Comparison of ENCODE assay signal across 15 cellular contexts in genomic region chr7:22864855-22865606, GRCh38. TPM values are rescaled to one million over a fixed set of nuclear protein-coding genes. Genes with fewer than 3 reads are reported as not detected.
DNase-seq lines count a peak whose midpoint lies in the region; ATAC-seq, FAIRE-seq and TF ChIP-seq lines count a peak whose summit lies in the region.
"Had no signal": no experiment of that assay in that cellular context is flagged by ENCODE, and none has a peak within 500 bp of the region (broad histone marks: within the 10 kb centered on the region; RNA-seq: fewer than 3 reads in every experiment).

No MANE protein-coding gene starts in this region.

- SMC1A ChIA-PET in GM12878 (lab: Charles Lee; ENCODE audit: uncharacterized antibody, unreplicated experiment), result interaction anchor here (0.7 to 1.2 kb wide), 3 partner anchors 8 to 21 kb away, joined by 3 to 5 read pairs (median 5); no protein-coding TSS in a partner anchor

- H3K9ac ChIP-seq in DND-41 (ENCODE audit: low read depth, low read length) (no peak overlapping the region), GM12878 (ENCODE audit: control insufficient read depth, insufficient read depth, low read length) (no peak overlapping the region), mesenchymal stem cell (ENCODE audit: low read length) (peak overlapping the region; percentile 69)

- peaks cover 2% of the 10 kb centered on the region for H3K79me1 ChIP-seq in mesenchymal stem cell (replicated peaks; ENCODE audit: low read length, poor library complexity, severe bottlenecking)

- H3K27ac ChIP-seq in A549 (peak overlapping the region in 1 of 2 experiments; percentile 27; a peak in 1 of 6 replicates), DND-41 (ENCODE audit: low read length) (no peak overlapping the region), GM12878 (ENCODE audit: control insufficient read depth, insufficient read depth) (0 out of 2 replicates have a peak overlapping the region, but pooled peaks have one; percentile 8), mesenchymal stem cell (ENCODE audit: low read length, poor library complexity, severe bottlenecking) (no peak overlapping the region)

- no peak overlapping the region for H3K14ac ChIP-seq in mesenchymal stem cell (ENCODE audit: low read length in 2 of 2)

- H2BK15ac ChIP-seq in mesenchymal stem cell (ENCODE audit: low read depth, poor library complexity, severe bottlenecking), result no peak overlapping the region

- peak overlapping the region in 1 of 2 experiments; percentile 8 for H3K18ac ChIP-seq in mesenchymal stem cell (ENCODE audit: low read depth in 1 of 2, low read length in 2 of 2)

- TF ChIP-seq EP300 in A549 (IDR thresholded peaks at IDR 0.05) (no peak), GM12878 (IDR thresholded peaks at IDR 0.05; ENCODE audit: borderline replicate concordance in 1 of 2, control insufficient read depth in 1 of 2, low read depth in 2 of 2, low read length in 2 of 2) (no peak)

- ATAC-seq in A549 (peak; percentile 25 to 28), DND-41 (ENCODE audit: insufficient read depth, low read depth) (peak; percentile 33; the same call in 1 of the 3 replicates), GM12878 (peak; percentile 42), HG03378 (IDR thresholded peaks at IDR 0.05; ENCODE audit: unreplicated experiment) (no peak), GM19397 (IDR thresholded peaks at IDR 0.05; ENCODE audit: unreplicated experiment) (no peak), GM18873 (IDR thresholded peaks at IDR 0.05; ENCODE audit: low FRiP score, unreplicated experiment) (no peak)

- no TSS peak for BruUV-seq in GM12878 (replicated peaks; lab: Mats Ljungman, UMichigan)

- H2BK12ac ChIP-seq in mesenchymal stem cell (ENCODE audit: low read length in 2 of 2), result peak overlapping the region in 1 of 2 experiments; percentile 51

- POLR2A ChIA-PET in A549 (lab: Yijun Ruan, JAX) (interaction anchor here (1.1 to 2.0 kb wide), 2 partner anchors 10 to 179 kb away, joined by 3 to 11 read pairs; no protein-coding TSS in a partner anchor), GM12878 (lab: Charles Lee) (interaction anchor here (1.1 to 3.3 kb wide), 2 partner anchors 8 to 106 kb away, joined by 3 to 19 read pairs; no protein-coding TSS in a partner anchor)

- H3K4me3 ChIP-seq in A549, result no peak overlapping the region
- H3K4me3 ChIP-seq in DND-41 (ENCODE audit: low read depth in 1 of 2, low read length in 2 of 2), result no peak overlapping the region
- no peak overlapping the region for H3K4me3 ChIP-seq in GM12878
- H3K4me3 ChIP-seq in mesenchymal stem cell (ENCODE audit: insufficient read depth in 1 of 2, low read depth in 1 of 2, low read length in 2 of 2), result no peak overlapping the region

- no peak overlapping the region for H2BK120ac ChIP-seq in mesenchymal stem cell (ENCODE audit: low read depth, low read length)

- RAD21 ChIA-PET in GM12878 (lab: Charles Lee; ENCODE audit: unreplicated experiment), result interaction anchor here (0.9 to 1.2 kb wide), 3 partner anchors 8 to 20 kb away, joined by 4 to 5 read pairs (median 4); no protein-coding TSS in a partner anchor

- TF ChIP-seq RAD21 in A549 (conservative IDR thresholded peaks at IDR 0.05 in 1 of 2, IDR thresholded peaks at IDR 0.05 in 1 of 2), result no peak
- TF ChIP-seq RAD21 in GM12878 (IDR thresholded peaks at IDR 0.05; ENCODE audit: insufficient read depth, low read depth, low read length), result no peak

- 87% methylated on average over 7 of the region's 7 CpGs for WGBS in A549 (ENCODE audit: missing lambda C conversion rate)
- 85% methylated on average over 7 of the region's 7 CpGs for WGBS in GM12878 (ENCODE audit: insufficient coverage, insufficient replicate concordance, low lambda C conversion rate, missing lambda C conversion rate)
- 97% methylated on average over 7 of the region's 7 CpGs for WGBS in mesenchymal stem cell

- H3K36me3 ChIP-seq in DND-41 (ENCODE audit: insufficient read depth, low read length), result 0 out of 2 replicates have a peak, but pooled peaks cover 6% of the 10 kb centered on the region
- H3K36me3 ChIP-seq in GM12878 (ENCODE audit: control insufficient read depth in 2 of 2, insufficient read depth in 2 of 2, low read length in 1 of 2), result peaks cover 0 to 4% of the 10 kb centered on the region in 2 experiments; a peak in 1 of 4 replicates
- H3K36me3 ChIP-seq in mesenchymal stem cell (ENCODE audit: control insufficient read depth in 1 of 2, insufficient read depth in 2 of 2, low read depth in 1 of 2, low read length in 2 of 2), result peaks cover 0 to 29% of the 10 kb centered on the region in 2 experiments

- no peak overlapping the region for H4K8ac ChIP-seq in mesenchymal stem cell (ENCODE audit: low read length)

- H3K23ac ChIP-seq in mesenchymal stem cell (ENCODE audit: low read length in 2 of 2), result no peak overlapping the region

- H3K27me3 ChIP-seq in DND-41 (ENCODE audit: insufficient read depth, low read length, poor library complexity), result no peaks in the 10 kb centered on the region
- H3K27me3 ChIP-seq in GM12878 (replicated peaks in 1 of 2; ENCODE audit: control insufficient read depth in 2 of 2, insufficient read depth in 2 of 2, low read length in 1 of 2), result no peaks in the 10 kb centered on the region
- no peaks in the 10 kb centered on the region for H3K27me3 ChIP-seq in mesenchymal stem cell (ENCODE audit: control insufficient read depth in 1 of 2, insufficient read depth in 1 of 2, low read length in 2 of 2)

- H3K4me2 ChIP-seq in A549 (no peak overlapping the region), DND-41 (ENCODE audit: insufficient read depth, low read length) (no peak overlapping the region), GM12878 (ENCODE audit: control insufficient read depth, insufficient read depth) (no peak overlapping the region), mesenchymal stem cell (ENCODE audit: low read length, poor library complexity, severe bottlenecking) (no peak overlapping the region)

- H3K9me3 ChIP-seq in A549 (no peaks in the 10 kb centered on the region), DND-41 (ENCODE audit: insufficient read depth, low read length, severe bottlenecking) (no peaks in the 10 kb centered on the region), GM12878 (replicated peaks; ENCODE audit: control insufficient read depth, insufficient read depth, low read length) (no peaks in the 10 kb centered on the region; the same call in 2 of the 3 replicates), mesenchymal stem cell (ENCODE audit: control insufficient read depth, low read length) (no peaks in the 10 kb centered on the region)

- FAIRE-seq in A549 (lab: Jason Lieb, UNC), result no peak
- no peak for FAIRE-seq in GM12878 (lab: Jason Lieb, UNC)
- FAIRE-seq: HTR-8/SVneo had no signal

- H2AFZ ChIP-seq in DND-41 (ENCODE audit: low read depth, low read length), result no peak overlapping the region
- H2AFZ ChIP-seq in GM12878 (ENCODE audit: control insufficient read depth, low read depth, low read length), result no peak overlapping the region
- no peak overlapping the region for H2AFZ ChIP-seq in mesenchymal stem cell (ENCODE audit: low read depth, low read length)

- H2BK5ac ChIP-seq in mesenchymal stem cell (ENCODE audit: low read depth, low read length, poor library complexity, severe bottlenecking), result no peak overlapping the region

- intact Hi-C loops in GM12878 (cut with micrococcal nuclease; ENCODE audit: unreplicated experiment), result no loop called here

- H3K79me2 ChIP-seq in DND-41 (ENCODE audit: insufficient read depth, low read length) (no peaks in the 10 kb centered on the region), GM12878 (ENCODE audit: control insufficient read depth, insufficient read depth, low read length) (no peaks in the 10 kb centered on the region)

- no peak overlapping the region for H3K4ac ChIP-seq in mesenchymal stem cell (ENCODE audit: low read depth in 1 of 2, low read length in 2 of 2)

- H4K91ac ChIP-seq in mesenchymal stem cell (ENCODE audit: low read length), result no peak overlapping the region

- TF ChIP-seq CTCF in A549 (IDR thresholded peaks at IDR 0.05), result no peak
- TF ChIP-seq CTCF in DND-41 (IDR thresholded peaks at IDR 0.05; ENCODE audit: borderline replicate concordance, extremely low read depth, low read length, poor library complexity, severe bottlenecking), result no peak
- no peak for TF ChIP-seq CTCF in GM12878 (IDR thresholded peaks at IDR 0.05 in 2 of 3, conservative IDR thresholded peaks at IDR 0.05 in 1 of 3; ENCODE audit: control insufficient read depth in 2 of 3, extremely low read depth in 1 of 3, insufficient read depth in 1 of 3, low read depth in 3 of 3, low read length in 3 of 3)

- H4K20me1 ChIP-seq in DND-41 (ENCODE audit: insufficient read depth, low read length) (no peaks in the 10 kb centered on the region), GM12878 (ENCODE audit: control insufficient read depth, insufficient read depth) (no peaks in the 10 kb centered on the region)

- TF ChIP-seq POLR2A in A549 (IDR thresholded peaks at IDR 0.05; ENCODE audit: low read length) (no peak), GM12878 (IDR thresholded peaks at IDR 0.05; ENCODE audit: low read depth, low read length) (no peak)

- in situ Hi-C loops in GM12878 (cut with MboI), result no loop called here

- H2AK5ac ChIP-seq in mesenchymal stem cell (ENCODE audit: low read length, severe bottlenecking), result no peak overlapping the region

- no peak for DNase-seq in A549 (ENCODE audit: low read depth in 1 of 2, low spot score in 1 of 2)
- peak; percentile 21 for DNase-seq in DND-41
- no peak for DNase-seq in GM12878 (ENCODE audit: low read depth, low spot score)
- DNase-seq in mesenchymal stem cell, result no peak
- no peak for DNase-seq in iPS-NIHi7 (ENCODE audit: extremely low spot score)
- DNase-seq: activated CD4-positive, alpha-beta T cell treated with anti-CD3 and anti-CD28 coated beads for 4 hours; COR-L47; effector memory CD4-positive, alpha-beta T cell; NCI-H446 treated with DMSO at 0.1 percent for 48 hours; stimulated activated CD4-positive, alpha-beta T cell treated with anti-CD3 and anti-CD28 coated beads, Interleukin-15, amount 100 ng/mL, for 24 hours; stimulated activated naive CD4-positive, alpha-beta T cell treated with Interleukin-2 at 50 U/mL for 16 hours had no signal

- H3K4me1 ChIP-seq in A549 (peaks cover 10% of the 10 kb centered on the region), DND-41 (ENCODE audit: insufficient read depth, low read length) (no peaks in the 10 kb centered on the region), GM12878 (ENCODE audit: control insufficient read depth, insufficient read depth, low read length) (no peaks in the 10 kb centered on the region; the same call in none of the 2 replicates), mesenchymal stem cell (ENCODE audit: control insufficient read depth, insufficient read depth, low read depth, low read length) (no peaks in the 10 kb centered on the region)

- CTCF ChIA-PET in A549 (lab: Yijun Ruan, JAX) (interaction anchor here (1.0 to 4.0 kb wide), 3 partner anchors 14 to 306 kb away, joined by 3 to 20 read pairs (median 3); no protein-coding TSS in a partner anchor), GM12878 (lab: Yijun Ruan, JAX) (interaction anchor here (0.7 to 1.2 kb wide), 4 partner anchors 10 to 221 kb away, joined by 3 to 4 read pairs (median 3); no protein-coding TSS in a partner anchor)

RNA-seq across cellular contexts. Expression of gene TOMM7, which starts 42.4 kb away (rescaled TPM):
- polyA plus RNA-seq in A549 (2011; rRNA removed), result 575 and 685 TPM in 2 replicates
- polyA plus RNA-seq in A549 (2012; cell fraction: cytosol; rRNA removed), result 270 and 335 TPM in 2 replicates
- 54.9 and 94.0 TPM in 2 replicates for polyA plus RNA-seq in A549 (2012; cell fraction: nucleus; rRNA removed)
- 477 to 546 TPM (median 526 TPM) in 3 replicates for polyA plus RNA-seq in A549 (2017; fragmentation: RNase III; extraction: RNeasy Plus Mini Kit Qiagen cat#74134 plus additional on column Dnase treatment)
- 134 and 180 TPM in 2 replicates for polyA minus RNA-seq in A549 (2011; rRNA and poly(A)+ RNA removed)
- total RNA-seq in GM12878 (2013; cell fraction: nucleolus; rRNA removed), result 25.0 and 27.4 TPM in 2 replicates
- total RNA-seq in GM12878 (2014; rRNA removed), result 173 and 183 TPM in 2 replicates
- 182 and 183 TPM in 2 replicates for total RNA-seq in GM12878 (2014; rRNA removed; fragmentation: Illumina TruSeq; extraction: Trizol)
- total RNA-seq in GM12878 (2021), result 234 and 256 TPM in 2 replicates
- 230 TPM for polyA plus RNA-seq in GM12878 (2011; ENCODE audit: low read depth)
- polyA plus RNA-seq in GM12878 (2011; rRNA removed), result 946 and 1,497 TPM in 2 replicates
- polyA plus RNA-seq in GM12878 (2011; cell fraction: cytosol; rRNA removed), result 205 and 237 TPM in 2 replicates
- 100 and 101 TPM in 2 replicates for polyA plus RNA-seq in GM12878 (2011; cell fraction: nucleus; rRNA removed)
- 306 and 736 TPM in 2 replicates for polyA plus RNA-seq in GM12878 (2012)
- polyA plus RNA-seq in GM12878 (2014; fragmentation: Illumina TruSeq; extraction: Trizol), result 107 and 151 TPM in 2 replicates
- polyA plus RNA-seq in GM12878 (2014; fragmentation: Nextera tagmentation; extraction: Ambion mirVana), result 100 to 1,000 TPM; 368 to 461 TPM
- polyA plus RNA-seq in GM12878 (2014; rRNA removed), result 237 and 277 TPM in 2 replicates
- polyA plus RNA-seq in GM12878 (2016; fragmentation: Nextera tagmentation; extraction: Ambion mirVana), result 100 to 1,000 TPM; 460 to 475 TPM
- 52.5 and 58.4 TPM in 2 replicates for polyA minus RNA-seq in GM12878 (2011; rRNA and poly(A)+ RNA removed)
- polyA minus RNA-seq in GM12878 (2011; cell fraction: cytosol; rRNA and poly(A)+ RNA removed), result 18.3 and 28.3 TPM in 2 replicates
- polyA minus RNA-seq in GM12878 (2011; cell fraction: nucleus; rRNA and poly(A)+ RNA removed), result 11.6 and 14.9 TPM in 2 replicates
- polyA plus RNA-seq in mesenchymal stem cell (2013, experiment 1 of 2), result 442 TPM
- polyA plus RNA-seq in mesenchymal stem cell (2013, experiment 2 of 2), result 440 TPM

Comparison
In these comparisons a context has a peak if more than half of its experiments do, and no peak if none do; other contexts are left out.
1. ATAC-seq: peak in A549 (2 of 2), DND-41 (single experiment) and GM12878 (single experiment); none in HG03378 (single experiment), GM19397 (single experiment) and GM18873 (single experiment).